ENCODE assay signal across 22 cellular contexts in the genomic region with DNA sequence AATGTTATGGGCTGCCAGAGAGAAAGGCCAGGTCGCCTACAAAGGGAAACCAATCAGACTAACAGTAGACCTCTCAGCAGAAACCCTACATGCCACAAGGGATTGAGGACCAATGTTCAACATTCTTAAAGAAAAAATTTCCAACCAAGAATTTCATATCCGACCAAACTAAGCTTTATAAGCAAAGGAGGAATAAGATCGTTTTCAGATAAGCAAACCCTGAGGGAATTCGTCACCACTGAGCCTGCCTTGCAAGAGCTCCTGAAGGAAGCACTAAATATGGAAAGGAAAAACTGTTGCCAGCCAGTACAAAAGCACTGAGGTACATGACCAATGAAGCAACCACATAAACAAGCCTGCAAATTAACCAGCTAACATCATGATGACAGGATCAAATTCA. TPM values are rescaled to one million over a fixed set of nuclear protein-coding genes. Genes with fewer than 3 reads are reported as not detected.
"Had no signal": no experiment of that assay in that cellular context is flagged by ENCODE, and none has a peak within 500 bp of the region (broad histone marks: within the 10 kb centered on the region; RNA-seq: fewer than 3 reads in every experiment).

No MANE protein-coding gene starts in this region.

- H3K4me3 Mint-ChIP-seq: activated CD4-positive, alpha-beta memory T cell treated with anti-CD3 and anti-CD28 coated beads for 36 hours; activated CD4-positive, alpha-beta T cell treated with anti-CD3 and anti-CD28 coated beads, Interleukin-2, amount 10 ng/mL, durations not matched to agents 7 days and 5 days; activated naive CD8-positive, alpha-beta T cell; activated T-cell treated with anti-CD3 and anti-CD28 coated beads, Interleukin-2, amount 50 U/mL, for 4 hours; T-helper 17 cell had no signal

- ATAC-seq: activated T-cell treated with anti-CD3 and anti-CD28 coated beads, Interleukin-2, amount 50 U/mL, for 4 hours; T-helper 17 cell had no signal

- H3K27ac Mint-ChIP-seq: activated CD4-positive, alpha-beta memory T cell treated with anti-CD3 and anti-CD28 coated beads for 36 hours; activated CD4-positive, alpha-beta T cell treated with anti-CD3 and anti-CD28 coated beads, Interleukin-2, amount 10 ng/mL, durations not matched to agents 7 days and 5 days; activated naive CD8-positive, alpha-beta T cell; T-helper 17 cell had no signal

- H3K4me1 Mint-ChIP-seq: activated CD4-positive, alpha-beta T cell treated with anti-CD3 and anti-CD28 coated beads, Interleukin-2, amount 10 ng/mL, durations not matched to agents 7 days and 5 days; T-helper 17 cell had no signal

- H3K27me3 Mint-ChIP-seq: T-helper 17 cell had no signal

- DNase-seq: activated CD4-positive, alpha-beta memory T cell treated with anti-CD3 and anti-CD28 coated beads for 36 hours; activated CD4-positive, alpha-beta T cell treated with anti-CD3 and anti-CD28 coated beads, Interleukin-2, amount 10 ng/mL, durations not matched to agents 7 days and 5 days; activated CD4-positive, CD25-positive, alpha-beta regulatory T cell; activated CD8-positive, alpha-beta memory T cell treated with anti-CD3 and anti-CD28 coated beads for 24 hours; activated effector memory CD4-positive, alpha-beta T cell treated with anti-CD3 and anti-CD28 coated beads, Interleukin-2, amount 50 U/mL, for 16 hours; activated naive CD4-positive, alpha-beta T cell treated with Interleukin-2 at 50 U/mL for 16 hours; activated T-cell treated with anti-CD3 and anti-CD28 coated beads, Interleukin-2, amount 50 U/mL, for 4 hours; amygdala; cerebellar nuclear complex; MM.1S; NCI-H1105; NCI-H1436; NCI-H1694 treated with DMSO at 0.1 percent for 48 hours; NCI-H2029 treated with DMSO at 0.1 percent for 48 hours; NCI-H345; NCI-H510A treated with DMSO at 0.1 percent for 48 hours; NCI-H69; Peyer's patch; SHP77 treated with DMSO at 0.1 percent for 48 hours; T-helper 17 cell; T-helper 9 cell had no signal

- H3K4me3 ChIP-seq: Peyer's patch had no signal

RNA-seq across cellular contexts. Expression of a gene that starts 33.1 kb away (rescaled TPM):
- total RNA-seq: activated CD4-positive, alpha-beta memory T cell treated with anti-CD3 and anti-CD28 coated beads for 36 hours; T-helper 17 cell had no signal

RNA-seq across cellular contexts. Expression of a gene that starts 47.1 kb away (rescaled TPM):
- total RNA-seq: activated CD4-positive, alpha-beta T cell treated with anti-CD3 and anti-CD28 coated beads, Interleukin-2, amount 10 ng/mL, durations not matched to agents 7 days and 5 days had no signal
